In genomic region chr2:55161295-55162210, GRCh38 we compare ENCODE assay signal across 15 cellular contexts.
A peak's percentile ranks its signal among the peaks of the same experiment; 100 is the strongest.
DNase-seq lines count a peak whose midpoint lies in the region; ATAC-seq and TF ChIP-seq lines count a peak whose summit lies in the region.
"Had no signal": no experiment of that assay in that cellular context is flagged by ENCODE, and none has a peak within 500 bp of the region (broad histone marks: within the 10 kb centered on the region; RNA-seq: fewer than 3 reads in every experiment).

No MANE protein-coding gene starts in this region.

- H3K9me3 ChIP-seq in neutrophil: no peaks in the 10 kb centered on the region
- H3K9me3 ChIP-seq: SJSA1 had no signal

- peak overlapping the region; percentile 33 to 40 for H3K4me3 ChIP-seq in neutrophil (ENCODE audit: low read depth in 1 of 2, low read length in 1 of 2)
- H3K4me3 ChIP-seq: GM12878, SJSA1 had no signal

- ATAC-seq in HG03342 (IDR thresholded peaks at IDR 0.05; ENCODE audit: unreplicated experiment) (no peak), HG03520 (IDR thresholded peaks at IDR 0.05; ENCODE audit: unreplicated experiment) (no peak), GM19395 (IDR thresholded peaks at IDR 0.05; ENCODE audit: unreplicated experiment) (no peak)
- ATAC-seq: GM12878 had no signal

- H3K27ac ChIP-seq in neutrophil: peak overlapping the region; percentile 71
- H3K27ac ChIP-seq: SJSA1 had no signal

- H3K36me3 ChIP-seq in neutrophil: no peaks in the 10 kb centered on the region
- H3K36me3 ChIP-seq: SJSA1 had no signal

- no peak for TF ChIP-seq CTCF in neutrophil (IDR thresholded peaks at IDR 0.05)

- DNase-seq in GM04503 (ENCODE audit: low read depth) (peak; percentile 48), NCI-H526 treated with DMSO at 0.1 percent for 48 hours (lab: John Stamatoyannopoulos, UW) (peak; percentile 17), dermis microvascular lymphatic vessel endothelial cell (ENCODE audit: low read depth in 2 of 2) (peak; percentile 37 to 86), NCI-H345 treated with DMSO at 0.1 percent for 48 hours (lab: John Stamatoyannopoulos, UW; ENCODE audit: unreplicated experiment) (no peak)
- DNase-seq: activated B cell treated with CpG ODN at 0.5 μM for 24 hours; activated CD8-positive, alpha-beta memory T cell treated with anti-CD3 and anti-CD28 coated beads, Interleukin-2, amount 50 U/mL, for 48 hours; DND-41; kidney glomerular epithelial cell; NCI-H774 had no signal

- H3K27me3 ChIP-seq in neutrophil: no peaks in the 10 kb centered on the region
- H3K27me3 ChIP-seq: SJSA1 had no signal

- peaks cover 32 to 35% of the 10 kb centered on the region in 2 experiments for H3K4me1 ChIP-seq in neutrophil (ENCODE audit: control insufficient read depth in 1 of 2, insufficient read depth in 1 of 2, low read depth in 1 of 2, low read length in 1 of 2)
